Comparison of ENCODE assay signal across 10 cellular contexts in the genomic region with DNA sequence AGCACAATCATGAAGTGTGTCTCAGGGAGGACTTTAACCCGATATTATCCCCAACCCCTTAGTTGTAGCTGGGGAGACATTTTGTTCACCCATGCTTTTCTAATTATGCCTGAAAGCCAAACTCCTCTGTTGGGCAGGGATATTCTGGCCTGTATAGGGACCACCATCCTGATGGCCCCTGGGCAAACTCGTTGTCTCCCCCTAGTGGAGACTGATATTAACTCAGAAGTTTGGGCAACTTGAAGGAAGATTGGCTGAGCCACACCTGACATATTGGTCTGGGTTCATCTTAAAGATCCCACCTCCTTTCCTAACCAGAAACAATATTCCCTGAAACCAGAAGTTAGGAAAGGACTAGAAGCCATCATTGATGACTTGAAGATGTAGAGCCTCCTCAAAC. TPM values are rescaled to one million over a fixed set of nuclear protein-coding genes. Genes with fewer than 3 reads are reported as not detected.
A peak's percentile ranks its signal among the peaks of the same experiment; 100 is the strongest.
DNase-seq lines count a peak whose midpoint lies in the region; ATAC-seq and TF ChIP-seq lines count a peak whose summit lies in the region.
"Had no signal": no experiment of that assay in that cellular context is flagged by ENCODE, and none has a peak within 500 bp of the region (broad histone marks: within the 10 kb centered on the region; RNA-seq: fewer than 3 reads in every experiment).

No MANE protein-coding gene starts in this region.

- in situ Hi-C loops in brain microvascular endothelial cell (cut with HindIII; ENCODE audit: low pct_ligation_motif_present, low sequenced_read_pairs): loop anchor here (25.0 kb wide), 1 partner anchor 329 kb away; no protein-coding TSS in a partner anchor

- WGBS in psoas muscle, 3 donors: 76 to 86% (median 76%) methylated on average over 2 of the region's 2 CpGs

- H3K4me1 ChIP-seq in psoas muscle: no peaks in the 10 kb centered on the region
- H3K4me1 ChIP-seq: gastroesophageal sphincter had no signal

- ATAC-seq in activated T-cell treated with anti-CD3 and anti-CD28 coated beads, Interleukin-2, amount 50 U/mL, for 72 hours (replicated peaks in 1 of 2): peak; percentile 32 to 43
- ATAC-seq in psoas muscle: no peak
- ATAC-seq: gastroesophageal sphincter had no signal

- no peaks in the 10 kb centered on the region for H3K9me3 Mint-ChIP-seq in activated T-cell treated with anti-CD3 and anti-CD28 coated beads, Interleukin-2, amount 50 U/mL, for 72 hours

- H3K4me3 ChIP-seq in brain microvascular endothelial cell (ENCODE audit: low read depth, low read length): no peak overlapping the region
- H3K4me3 ChIP-seq in psoas muscle: no peak overlapping the region
- H3K4me3 ChIP-seq in dorsolateral prefrontal cortex: no peak overlapping the region
- H3K4me3 ChIP-seq: gastroesophageal sphincter had no signal

- no peak for TF ChIP-seq EP300 in Ishikawa (IDR thresholded peaks at IDR 0.05; ENCODE audit: borderline replicate concordance)

- H3K4me3 Mint-ChIP-seq in activated T-cell treated with anti-CD3 and anti-CD28 coated beads, Interleukin-2, amount 50 U/mL, for 72 hours: no peak overlapping the region

- no peaks in the 10 kb centered on the region for H3K36me3 Mint-ChIP-seq in activated T-cell treated with anti-CD3 and anti-CD28 coated beads, Interleukin-2, amount 50 U/mL, for 72 hours (ENCODE audit: insufficient read depth in 2 of 2)

- H3K27ac Mint-ChIP-seq in activated T-cell treated with anti-CD3 and anti-CD28 coated beads, Interleukin-2, amount 50 U/mL, for 72 hours: no peak overlapping the region

- peak; percentile 77 for TF ChIP-seq CTCF in brain microvascular endothelial cell (IDR thresholded peaks at IDR 0.05; ENCODE audit: low read depth, low read length, missing control alignments)
- TF ChIP-seq CTCF in psoas muscle (IDR thresholded peaks at IDR 0.05): peak; percentile 15
- TF ChIP-seq CTCF in dorsolateral prefrontal cortex (IDR thresholded peaks at IDR 0.05 in 54 of 56, conservative IDR thresholded peaks at IDR 0.05 in 2 of 56; ENCODE audit: low read depth in 1 of 56, partially characterized antibody in 56 of 56): peak in 28 of 56 donors; percentile 10 to 43 (median 18)

- H3K27ac ChIP-seq in brain microvascular endothelial cell (no peak overlapping the region), psoas muscle (no peak overlapping the region), dorsolateral prefrontal cortex (no peak overlapping the region)
- H3K27ac ChIP-seq: gastroesophageal sphincter had no signal

- intact Hi-C loops in psoas muscle (cut with DNase I): loop anchor here in 1 of 2 donors (10.0 kb wide), 1 partner anchor 184 kb away; a partner anchor contains a TSS
- intact Hi-C loops in dorsolateral prefrontal cortex (cut with DNase I): no loop called here

- peak; percentile 33 for TF ChIP-seq RAD21 in Ishikawa (IDR thresholded peaks at IDR 0.05; ENCODE audit: low read depth)

- H3K9me3 ChIP-seq in psoas muscle: no peaks in the 10 kb centered on the region

- H3K36me3 ChIP-seq in brain microvascular endothelial cell (replicated peaks) (no peaks in the 10 kb centered on the region), psoas muscle (ENCODE audit: insufficient read depth in 1 of 2, low read depth in 1 of 2) (no peaks in the 10 kb centered on the region)
- H3K36me3 ChIP-seq: gastroesophageal sphincter had no signal

- H3K27me3 Mint-ChIP-seq in activated T-cell treated with anti-CD3 and anti-CD28 coated beads, Interleukin-2, amount 50 U/mL, for 72 hours (ENCODE audit: low read depth): peaks cover 6% of the 10 kb centered on the region

- H3K27me3 ChIP-seq in brain microvascular endothelial cell (replicated peaks): no peaks in the 10 kb centered on the region
- no peaks in the 10 kb centered on the region for H3K27me3 ChIP-seq in psoas muscle (ENCODE audit: insufficient read depth in 3 of 3, low read length in 2 of 3)
- H3K27me3 ChIP-seq in dorsolateral prefrontal cortex: peaks cover 0 to 4% (median 0%) of the 10 kb centered on the region in 45 donors
- H3K27me3 ChIP-seq: gastroesophageal sphincter had no signal

- DNase-seq in activated T-cell treated with anti-CD3 and anti-CD28 coated beads, Interleukin-2, amount 50 U/mL, for 72 hours: peak; percentile 6 to 11
- no peak for DNase-seq in activated T-cell treated with anti-CD3 and anti-CD28 coated beads, Interleukin-2, amount 50 U/mL, for 1 hour
- DNase-seq in brain microvascular endothelial cell (no peak), psoas muscle (no peak), dorsolateral prefrontal cortex (no peak), cerebellar nuclear complex (lab: John Stamatoyannopoulos, UW) (no peak)
- DNase-seq in central memory CD4-positive, alpha-beta T cell: no peak

- no peaks in the 10 kb centered on the region for H3K4me1 Mint-ChIP-seq in activated T-cell treated with anti-CD3 and anti-CD28 coated beads, Interleukin-2, amount 50 U/mL, for 72 hours (ENCODE audit: low read depth)

TF ChIP-seq in Ishikawa, 13 proteins besides CTCF, POLR2A, EP300 and RAD21:
- no peak for TF ChIP-seq TCF12 (IDR thresholded peaks at IDR 0.05; ENCODE audit: low read depth)
- no peak for TF ChIP-seq FOXM1 (IDR thresholded peaks at IDR 0.05; ENCODE audit: borderline replicate concordance, low read depth)
- TF ChIP-seq, protein P1, sequence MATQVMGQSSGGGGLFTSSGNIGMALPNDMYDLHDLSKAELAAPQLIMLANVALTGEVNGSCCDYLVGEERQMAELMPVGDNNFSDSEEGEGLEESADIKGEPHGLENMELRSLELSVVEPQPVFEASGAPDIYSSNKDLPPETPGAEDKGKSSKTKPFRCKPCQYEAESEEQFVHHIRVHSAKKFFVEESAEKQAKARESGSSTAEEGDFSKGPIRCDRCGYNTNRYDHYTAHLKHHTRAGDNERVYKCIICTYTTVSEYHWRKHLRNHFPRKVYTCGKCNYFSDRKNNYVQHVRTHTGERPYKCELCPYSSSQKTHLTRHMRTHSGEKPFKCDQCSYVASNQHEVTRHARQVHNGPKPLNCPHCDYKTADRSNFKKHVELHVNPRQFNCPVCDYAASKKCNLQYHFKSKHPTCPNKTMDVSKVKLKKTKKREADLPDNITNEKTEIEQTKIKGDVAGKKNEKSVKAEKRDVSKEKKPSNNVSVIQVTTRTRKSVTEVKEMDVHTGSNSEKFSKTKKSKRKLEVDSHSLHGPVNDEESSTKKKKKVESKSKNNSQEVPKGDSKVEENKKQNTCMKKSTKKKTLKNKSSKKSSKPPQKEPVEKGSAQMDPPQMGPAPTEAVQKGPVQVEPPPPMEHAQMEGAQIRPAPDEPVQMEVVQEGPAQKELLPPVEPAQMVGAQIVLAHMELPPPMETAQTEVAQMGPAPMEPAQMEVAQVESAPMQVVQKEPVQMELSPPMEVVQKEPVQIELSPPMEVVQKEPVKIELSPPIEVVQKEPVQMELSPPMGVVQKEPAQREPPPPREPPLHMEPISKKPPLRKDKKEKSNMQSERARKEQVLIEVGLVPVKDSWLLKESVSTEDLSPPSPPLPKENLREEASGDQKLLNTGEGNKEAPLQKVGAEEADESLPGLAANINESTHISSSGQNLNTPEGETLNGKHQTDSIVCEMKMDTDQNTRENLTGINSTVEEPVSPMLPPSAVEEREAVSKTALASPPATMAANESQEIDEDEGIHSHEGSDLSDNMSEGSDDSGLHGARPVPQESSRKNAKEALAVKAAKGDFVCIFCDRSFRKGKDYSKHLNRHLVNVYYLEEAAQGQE (IDR thresholded peaks at IDR 0.05; ENCODE audit: low read depth): no peak
- no peak for TF ChIP-seq CEBPB (IDR thresholded peaks at IDR 0.05)
- TF ChIP-seq CREB1 (IDR thresholded peaks at IDR 0.05; ENCODE audit: low read depth): no peak
- TF ChIP-seq NFIC (IDR thresholded peaks at IDR 0.05): no peak
- no peak for TF ChIP-seq TEAD4 (IDR thresholded peaks at IDR 0.05)
- TF ChIP-seq EGR1 (IDR thresholded peaks at IDR 0.05): no peak
- no peak for TF ChIP-seq YY1 (IDR thresholded peaks at IDR 0.05; ENCODE audit: low read depth)
- TF ChIP-seq ZBTB7A (IDR thresholded peaks at IDR 0.05; ENCODE audit: low read depth): no peak
- TF ChIP-seq, protein P2, sequence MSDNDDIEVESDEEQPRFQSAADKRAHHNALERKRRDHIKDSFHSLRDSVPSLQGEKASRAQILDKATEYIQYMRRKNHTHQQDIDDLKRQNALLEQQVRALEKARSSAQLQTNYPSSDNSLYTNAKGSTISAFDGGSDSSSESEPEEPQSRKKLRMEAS (IDR thresholded peaks at IDR 0.05): no peak
- TF ChIP-seq, protein P3, sequence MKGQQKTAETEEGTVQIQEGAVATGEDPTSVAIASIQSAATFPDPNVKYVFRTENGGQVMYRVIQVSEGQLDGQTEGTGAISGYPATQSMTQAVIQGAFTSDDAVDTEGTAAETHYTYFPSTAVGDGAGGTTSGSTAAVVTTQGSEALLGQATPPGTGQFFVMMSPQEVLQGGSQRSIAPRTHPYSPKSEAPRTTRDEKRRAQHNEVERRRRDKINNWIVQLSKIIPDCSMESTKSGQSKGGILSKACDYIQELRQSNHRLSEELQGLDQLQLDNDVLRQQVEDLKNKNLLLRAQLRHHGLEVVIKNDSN (IDR thresholded peaks at IDR 0.05): no peak
- no peak for TF ChIP-seq TAF1 (IDR thresholded peaks at IDR 0.05; ENCODE audit: low read depth)

RNA-seq across cellular contexts. Expression of a gene that starts 42.3 kb away (rescaled TPM):
- total RNA-seq in activated T-cell treated with anti-CD3 and anti-CD28 coated beads, Interleukin-2, amount 50 U/mL, for 72 hours: not detected
- total RNA-seq in psoas muscle (1 to 10 TPM; 1.8 to 7.7 (median 4.5) TPM), dorsolateral prefrontal cortex (10 to 100 TPM in 14 of 120 experiments, 1 to 10 TPM in 106; 1.4 to 28.3 (median 5.4) TPM)
- polyA plus RNA-seq in psoas muscle: 1 to 10 TPM; 2.7 to 4.6 (median 3.4) TPM
- total RNA-seq: activated CD8-positive, alpha-beta memory T cell treated with anti-CD3 and anti-CD28 coated beads for 36 hours had no signal

Comparison
In these comparisons a context has a peak if more than half of its experiments do, and no peak if none do; other contexts are left out.
1. DNase-seq: peak in activated T-cell treated with anti-CD3 and anti-CD28 coated beads, Interleukin-2, amount 50 U/mL, for 72 hours (2 of 2); none in activated T-cell treated with anti-CD3 and anti-CD28 coated beads, Interleukin-2, amount 50 U/mL, for 1 hour (single experiment), brain microvascular endothelial cell (single experiment), psoas muscle (0 of 2), dorsolateral prefrontal cortex (0 of 10), cerebellar nuclear complex (0 of 2) and central memory CD4-positive, alpha-beta T cell (single experiment).
2. ATAC-seq: peak in activated T-cell treated with anti-CD3 and anti-CD28 coated beads, Interleukin-2, amount 50 U/mL, for 72 hours (2 of 2); none in psoas muscle (0 of 4).